Comparison of ENCODE assay signal across 16 cellular contexts in the genomic region with DNA sequence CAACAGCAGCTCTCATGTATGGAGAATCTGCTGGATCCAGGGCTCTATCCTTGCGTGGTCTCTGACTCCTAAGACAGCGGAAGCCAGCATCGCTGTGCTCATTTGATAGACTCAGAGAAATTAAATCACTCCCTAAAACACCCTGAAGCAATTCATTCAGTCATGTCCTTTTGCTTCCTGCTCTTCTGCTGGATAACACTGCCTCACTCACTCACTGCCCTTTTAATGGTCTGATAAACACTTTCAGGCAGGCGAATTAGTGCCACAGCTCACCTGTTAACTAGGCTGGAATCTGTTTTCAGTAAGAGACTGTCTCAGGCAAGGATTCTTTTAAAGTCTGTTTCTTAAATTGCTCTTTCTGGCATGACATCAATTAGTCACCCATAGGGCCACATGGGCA. TPM values are rescaled to one million over a fixed set of nuclear protein-coding genes. Genes with fewer than 3 reads are reported as not detected.
DNase-seq lines count a peak whose midpoint lies in the region; ATAC-seq and TF ChIP-seq lines count a peak whose summit lies in the region.
"Had no signal": no experiment of that assay in that cellular context is flagged by ENCODE, and none has a peak within 500 bp of the region (broad histone marks: within the 10 kb centered on the region; RNA-seq: fewer than 3 reads in every experiment).

No MANE protein-coding gene starts in this region.

- TF ChIP-seq CTCF in nephron progenitor cell (IDR thresholded peaks at IDR 0.05): no peak
- TF ChIP-seq CTCF in tibial artery (IDR thresholded peaks at IDR 0.05): no peak

- intact Hi-C loops in tibial artery (cut with DNase I; ENCODE audit: low total_unique reads): no loop called here

- H3K27me3 ChIP-seq in tibial artery: no peaks in the 10 kb centered on the region
- H3K27me3 ChIP-seq: gastroesophageal sphincter, thyroid gland had no signal

- DNase-seq in T-helper 1 cell: no peak
- no peak for DNase-seq in activated naive CD8-positive, alpha-beta T cell treated with anti-CD3 and anti-CD28 coated beads, Interleukin-2, amount 50 U/mL, for 24 hours
- no peak for DNase-seq in nephron progenitor cell
- DNase-seq in NCI-H774 (lab: John Stamatoyannopoulos, UW): no peak
- no peak for DNase-seq in tibial artery
- DNase-seq: effector CD8-positive, alpha-beta T cell; islet precursor cell; MM.1S; NCI-H2171; thyroid gland had no signal

- H3K27ac ChIP-seq in tibial artery: no peak overlapping the region
- H3K27ac ChIP-seq: 22Rv1, thyroid gland had no signal

- H3K9me3 ChIP-seq in tibial artery: no peaks in the 10 kb centered on the region
- H3K9me3 ChIP-seq: gastroesophageal sphincter, thyroid gland had no signal

- H3K27me3 Mint-ChIP-seq in T-helper 1 cell treated with Interleukin-12 subunit alpha and Interleukin-12 subunit beta and Interleukin-4 antibody, amounts not matched to agents 30 μg/mL and 1 μg/mL, for 36 hours (ENCODE audit: low read depth): no peaks in the 10 kb centered on the region
- no peaks in the 10 kb centered on the region for H3K27me3 Mint-ChIP-seq in IgD-negative memory B cell
- no peaks in the 10 kb centered on the region for H3K27me3 Mint-ChIP-seq in activated naive CD8-positive, alpha-beta T cell treated with anti-CD3 and anti-CD28 coated beads, Interleukin-2, amount 50 U/mL, for 24 hours
- peaks cover 2% of the 10 kb centered on the region for H3K27me3 Mint-ChIP-seq in nephron progenitor cell (ENCODE audit: low read depth, poor library complexity)

- peaks cover 15 to 21% (median 15%) of the 10 kb centered on the region in 3 donors for H3K36me3 ChIP-seq in tibial artery
- H3K36me3 ChIP-seq: thyroid gland had no signal

- H3K4me1 Mint-ChIP-seq in T-helper 1 cell treated with Interleukin-12 subunit alpha and Interleukin-12 subunit beta and Interleukin-4 antibody, amounts not matched to agents 30 μg/mL and 1 μg/mL, for 36 hours (ENCODE audit: low read depth): peaks cover 77% of the 10 kb centered on the region
- H3K4me1 Mint-ChIP-seq in IgD-negative memory B cell (peaks cover 42 to 65% (median 60%) of the 10 kb centered on the region in 3 donors), nephron progenitor cell (peaks cover 58% of the 10 kb centered on the region)
- H3K4me1 Mint-ChIP-seq in activated naive CD8-positive, alpha-beta T cell treated with anti-CD3 and anti-CD28 coated beads, Interleukin-2, amount 50 U/mL, for 24 hours: peaks cover 90% of the 10 kb centered on the region

- H3K4me3 Mint-ChIP-seq in T-helper 1 cell treated with Interleukin-12 subunit alpha and Interleukin-12 subunit beta and Interleukin-4 antibody, amounts not matched to agents 30 μg/mL and 1 μg/mL, for 36 hours: no peak overlapping the region
- H3K4me3 Mint-ChIP-seq in IgD-negative memory B cell: peak overlapping the region in 2 of 4 donors; percentile 49 to 58
- H3K4me3 Mint-ChIP-seq in activated naive CD8-positive, alpha-beta T cell treated with anti-CD3 and anti-CD28 coated beads, Interleukin-2, amount 50 U/mL, for 24 hours: no peak overlapping the region
- H3K4me3 Mint-ChIP-seq in nephron progenitor cell: no peak overlapping the region

- H3K27ac Mint-ChIP-seq in T-helper 1 cell treated with Interleukin-12 subunit alpha and Interleukin-12 subunit beta and Interleukin-4 antibody, amounts not matched to agents 30 μg/mL and 1 μg/mL, for 36 hours: peak overlapping the region; percentile 79
- H3K27ac Mint-ChIP-seq in IgD-negative memory B cell: peak overlapping the region; percentile 75 to 94 (median 86)
- H3K27ac Mint-ChIP-seq in activated naive CD8-positive, alpha-beta T cell treated with anti-CD3 and anti-CD28 coated beads, Interleukin-2, amount 50 U/mL, for 24 hours: peak overlapping the region; percentile 95
- peak overlapping the region; percentile 84 for H3K27ac Mint-ChIP-seq in nephron progenitor cell

- H3K4me3 ChIP-seq in tibial artery: no peak overlapping the region
- H3K4me3 ChIP-seq: gastroesophageal sphincter, skin epidermis, thyroid gland had no signal

- peaks cover 0 to 62% (median 32%) of the 10 kb centered on the region in 4 donors for H3K4me1 ChIP-seq in tibial artery

- H3K36me3 Mint-ChIP-seq in T-helper 1 cell treated with Interleukin-12 subunit alpha and Interleukin-12 subunit beta and Interleukin-4 antibody, amounts not matched to agents 30 μg/mL and 1 μg/mL, for 36 hours (ENCODE audit: low read depth): peaks cover 53% of the 10 kb centered on the region
- H3K36me3 Mint-ChIP-seq in IgD-negative memory B cell (no peaks in the 10 kb centered on the region), nephron progenitor cell (ENCODE audit: low read depth) (peaks cover 4% of the 10 kb centered on the region)
- peaks cover 53% of the 10 kb centered on the region for H3K36me3 Mint-ChIP-seq in activated naive CD8-positive, alpha-beta T cell treated with anti-CD3 and anti-CD28 coated beads, Interleukin-2, amount 50 U/mL, for 24 hours (ENCODE audit: low read depth)

- ATAC-seq in activated naive CD8-positive, alpha-beta T cell treated with anti-CD3 and anti-CD28 coated beads, Interleukin-2, amount 50 U/mL, for 24 hours: no peak
- no peak for ATAC-seq in GM19467 (IDR thresholded peaks at IDR 0.05; ENCODE audit: unreplicated experiment)
- ATAC-seq: gastroesophageal sphincter had no signal

- no peaks in the 10 kb centered on the region for H3K9me3 Mint-ChIP-seq in T-helper 1 cell treated with Interleukin-12 subunit alpha and Interleukin-12 subunit beta and Interleukin-4 antibody, amounts not matched to agents 30 μg/mL and 1 μg/mL, for 36 hours
- H3K9me3 Mint-ChIP-seq in IgD-negative memory B cell (no peaks in the 10 kb centered on the region), nephron progenitor cell (no peaks in the 10 kb centered on the region)
- no peaks in the 10 kb centered on the region for H3K9me3 Mint-ChIP-seq in activated naive CD8-positive, alpha-beta T cell treated with anti-CD3 and anti-CD28 coated beads, Interleukin-2, amount 50 U/mL, for 24 hours

RNA-seq across cellular contexts. Expression of gene WIPF1, which starts 10.0 kb away (rescaled TPM):
- polyA plus RNA-seq in IgD-negative memory B cell: 120 TPM
